Comparison of ENCODE assay signal across 10 cellular contexts in the genomic region with DNA sequence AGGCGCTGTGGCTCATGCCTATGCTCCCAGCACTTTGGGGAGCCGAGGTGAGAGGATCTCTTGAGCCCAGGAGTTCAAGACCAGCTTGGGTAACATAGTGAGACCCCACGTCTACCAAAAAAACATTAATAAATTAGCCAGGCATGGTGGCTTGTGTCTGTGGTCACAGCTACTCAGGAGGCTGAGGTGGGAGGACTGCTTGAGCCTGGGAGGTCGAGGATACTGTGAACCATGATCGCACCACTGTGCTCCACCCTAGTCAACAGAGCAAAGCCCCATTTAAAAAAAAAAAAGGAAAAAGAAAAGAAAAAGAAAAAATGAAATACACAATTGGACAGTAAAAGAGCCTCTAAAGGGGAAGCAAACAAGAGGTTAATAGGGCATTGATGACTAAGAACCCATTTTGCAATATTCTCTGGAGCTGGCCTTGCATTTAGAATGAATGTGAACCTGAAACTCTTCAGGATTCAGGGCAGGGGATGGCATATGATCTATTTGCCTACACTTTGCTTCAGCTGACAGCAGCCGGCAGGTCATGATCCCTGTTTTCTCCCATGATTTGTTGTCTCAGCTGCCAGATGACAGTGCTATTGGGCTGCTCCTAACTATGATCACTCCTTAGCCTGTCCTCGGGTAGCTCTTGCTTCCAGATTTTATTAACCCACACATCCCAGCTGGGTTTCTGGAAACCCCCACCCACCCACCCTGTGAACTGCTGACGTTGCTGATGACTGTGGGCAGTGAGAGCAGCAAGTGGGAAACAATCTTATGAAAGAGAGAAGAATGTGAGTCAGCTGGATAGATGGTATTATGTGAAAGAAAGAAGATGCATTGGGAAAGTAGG.
DNase-seq lines count a peak whose midpoint lies in the region; ATAC-seq and TF ChIP-seq lines count a peak whose summit lies in the region.
"Had no signal": no experiment of that assay in that cellular context is flagged by ENCODE, and none has a peak within 500 bp of the region (broad histone marks: within the 10 kb centered on the region; RNA-seq: fewer than 3 reads in every experiment).

No MANE protein-coding gene starts in this region.

- no peak overlapping the region for H3K4me3 ChIP-seq in neural progenitor cell

- H3K36me3 ChIP-seq in neural progenitor cell, result no peaks in the 10 kb centered on the region

- H3K9me3 Mint-ChIP-seq in nephron progenitor cell (no peaks in the 10 kb centered on the region), neural progenitor cell (no peaks in the 10 kb centered on the region)

- no peaks in the 10 kb centered on the region for H3F3A ChIP-seq in neural progenitor cell (ENCODE audit: low read depth)

- no peaks in the 10 kb centered on the region for H3K9me3 ChIP-seq in neural progenitor cell (ENCODE audit: low read depth)

- H3K4me2 ChIP-seq in neural progenitor cell, result no peak overlapping the region

- H3K27ac ChIP-seq in neural progenitor cell, result no peak overlapping the region

- H3K27me3 Mint-ChIP-seq in nephron progenitor cell (ENCODE audit: low read depth, poor library complexity) (no peaks in the 10 kb centered on the region), neural progenitor cell (ENCODE audit: insufficient read depth, low read depth) (peaks cover 2% of the 10 kb centered on the region)

- peaks cover 29% of the 10 kb centered on the region for H3K4me1 Mint-ChIP-seq in nephron progenitor cell
- peaks cover 20% of the 10 kb centered on the region for H3K4me1 Mint-ChIP-seq in neural progenitor cell

- no peaks in the 10 kb centered on the region for H3K36me3 Mint-ChIP-seq in nephron progenitor cell (ENCODE audit: low read depth)
- no peaks in the 10 kb centered on the region for H3K36me3 Mint-ChIP-seq in neural progenitor cell

- ATAC-seq in HG02759 (IDR thresholded peaks at IDR 0.05; ENCODE audit: unreplicated experiment), result no peak
- ATAC-seq: HCT116 had no signal

- no peak for TF ChIP-seq CTCF in nephron progenitor cell (IDR thresholded peaks at IDR 0.05)
- no peak for TF ChIP-seq CTCF in neural progenitor cell (IDR thresholded peaks at IDR 0.05)

- H3K9ac ChIP-seq in neural progenitor cell, result no peak overlapping the region

- H2AFZ ChIP-seq in neural progenitor cell (replicated peaks), result no peak overlapping the region

- DNase-seq in EL, result peak; percentile 66
- peak; percentile 63 for DNase-seq in NCI-H226
- DNase-seq in brain pericyte (ENCODE audit: low read depth, low spot score), result peak; percentile 98
- DNase-seq in nephron progenitor cell, result peak; percentile 10
- DNase-seq in T-helper 1 cell, result no peak
- DNase-seq in neural progenitor cell (ENCODE audit: low spot score), result no peak
- no peak for DNase-seq in NCI-H2081 (lab: John Stamatoyannopoulos, UW)
- DNase-seq: cortex of kidney had no signal

- H4K20me1 ChIP-seq in neural progenitor cell (ENCODE audit: low read depth), result no peaks in the 10 kb centered on the region

- H3K27ac Mint-ChIP-seq in nephron progenitor cell (no peak overlapping the region), neural progenitor cell (no peak overlapping the region)

- no peak overlapping the region for H3K4me3 Mint-ChIP-seq in nephron progenitor cell
- H3K4me3 Mint-ChIP-seq in neural progenitor cell, result no peak overlapping the region

- H3K27me3 ChIP-seq in neural progenitor cell, result no peaks in the 10 kb centered on the region

- H3K4me1 ChIP-seq in neural progenitor cell, result no peaks in the 10 kb centered on the region

- no peaks in the 10 kb centered on the region for H3K79me2 ChIP-seq in neural progenitor cell (ENCODE audit: low read depth)

Comparison
In these comparisons a context has a peak if more than half of its experiments do, and no peak if none do; other contexts are left out.
1. DNase-seq: peak in EL (single experiment), NCI-H226 (single experiment), brain pericyte (single experiment) and nephron progenitor cell (single experiment); none in T-helper 1 cell (0 of 5), neural progenitor cell (single experiment) and NCI-H2081 (0 of 2).